In genomic region chr2:64784168-64785061, GRCh38 we compare ENCODE assay signal across 1 cellular context.
TF ChIP-seq lines count a peak whose summit lies in the region.

No MANE protein-coding gene starts in this region.

TF ChIP-seq in HepG2, 621 proteins besides CTCF, POLR2A, EP300 and RAD21 (continued from another document and continues in another):
- TF ChIP-seq RERE (CRISPR knock-in tag; IDR thresholded peaks at IDR 0.05; ENCODE audit: low read depth): no peak
- no peak for TF ChIP-seq EHMT2 (IDR thresholded peaks at IDR 0.05; ENCODE audit: borderline replicate concordance, low read depth, low read length)
- TF ChIP-seq GABPB1 (CRISPR knock-in tag; IDR thresholded peaks at IDR 0.05): peak; percentile 44; the same call in 1 of the 2 replicates
- TF ChIP-seq IKZF1 (IDR thresholded peaks at IDR 0.05): no peak
- no peak for TF ChIP-seq GTF3A (CRISPR knock-in tag; conservative IDR thresholded peaks at IDR 0.05)
- no peak for TF ChIP-seq ZNF281 (CRISPR knock-in tag; IDR thresholded peaks at IDR 0.05; ENCODE audit: borderline replicate concordance)
- TF ChIP-seq SMAD3 (CRISPR knock-in tag; IDR thresholded peaks at IDR 0.05): no peak
- TF ChIP-seq ZFP36 (IDR thresholded peaks at IDR 0.05; ENCODE audit: borderline replicate concordance, low read depth, low read length, partially characterized antibody): no peak
- peak; percentile 88 for TF ChIP-seq NR2F2 (IDR thresholded peaks at IDR 0.05; ENCODE audit: borderline replicate concordance, low read depth)
- TF ChIP-seq CSRNP1 (CRISPR knock-in tag; IDR thresholded peaks at IDR 0.05): peak; percentile 40; the same call in 1 of the 2 replicates
- TF ChIP-seq FOXP1 (IDR thresholded peaks at IDR 0.05): no peak
- peak; percentile 32; the same call in 1 of the 2 replicates for TF ChIP-seq FOXP1 (CRISPR knock-in tag; IDR thresholded peaks at IDR 0.05)
- TF ChIP-seq CBX5 (CRISPR knock-in tag; IDR thresholded peaks at IDR 0.05; ENCODE audit: borderline replicate concordance): peak; percentile 29; the same call in 1 of the 2 replicates
- TF ChIP-seq FOXJ3 (CRISPR knock-in tag; IDR thresholded peaks at IDR 0.05; ENCODE audit: borderline replicate concordance): peak; percentile 48; the same call in 1 of the 2 replicates
- 0 out of 2 replicates have a peak, but pooled peaks have one; percentile 50 for TF ChIP-seq ZHX1 (CRISPR knock-in tag; IDR thresholded peaks at IDR 0.05; ENCODE audit: low read depth)
- peak; percentile 66; the same call in 1 of the 2 replicates for TF ChIP-seq ZNF691 (CRISPR knock-in tag; IDR thresholded peaks at IDR 0.05; ENCODE audit: borderline replicate concordance, low read depth)
- no peak for TF ChIP-seq ZBTB14 (CRISPR knock-in tag; IDR thresholded peaks at IDR 0.05)
- peak; percentile 31; the same call in 1 of the 2 replicates for TF ChIP-seq ZNF644 (CRISPR knock-in tag; IDR thresholded peaks at IDR 0.05; ENCODE audit: low read depth)
- TF ChIP-seq RARG (CRISPR knock-in tag; IDR thresholded peaks at IDR 0.05; ENCODE audit: low read depth): no peak
- TF ChIP-seq SAFB2 (CRISPR knock-in tag; IDR thresholded peaks at IDR 0.05; ENCODE audit: borderline replicate concordance, low read depth): no peak
- 0 out of 2 replicates have a peak, but pooled peaks have one; percentile 73 for TF ChIP-seq SETDB1 (CRISPR knock-in tag; IDR thresholded peaks at IDR 0.05; ENCODE audit: borderline replicate concordance)
- TF ChIP-seq NFE2 (CRISPR knock-in tag; IDR thresholded peaks at IDR 0.05): no peak
- TF ChIP-seq ATF7 (IDR thresholded peaks at IDR 0.05): no peak
- no peak for TF ChIP-seq ATF7 (CRISPR knock-in tag; IDR thresholded peaks at IDR 0.05)
- peak; percentile 98 for TF ChIP-seq HNRNPL (IDR thresholded peaks at IDR 0.05; ENCODE audit: low read depth, low read length)
- TF ChIP-seq MTF2 (CRISPR knock-in tag; IDR thresholded peaks at IDR 0.05; ENCODE audit: borderline replicate concordance): peak; percentile 65; the same call in 1 of the 2 replicates
- TF ChIP-seq PLRG1 (conservative IDR thresholded peaks at IDR 0.05): no peak
- TF ChIP-seq NCOR1 (IDR thresholded peaks at IDR 0.05; ENCODE audit: borderline replicate concordance, low read length): peak; percentile 59; the same call in 1 of the 2 replicates
- peak; percentile 79 for TF ChIP-seq ARID5B (CRISPR knock-in tag; IDR thresholded peaks at IDR 0.05)
- TF ChIP-seq ZNF891 (CRISPR knock-in tag; IDR thresholded peaks at IDR 0.05): no peak
- no peak for TF ChIP-seq MTF1 (CRISPR knock-in tag; IDR thresholded peaks at IDR 0.05)
- no peak for TF ChIP-seq REST (IDR thresholded peaks at IDR 0.05; ENCODE audit: borderline replicate concordance in 1 of 2, low read depth in 1 of 2, low read length in 2 of 2)
- peak; percentile 85 for TF ChIP-seq NR2F6 (IDR thresholded peaks at IDR 0.05)
- peak; percentile 95 for TF ChIP-seq NR2F6 (CRISPR knock-in tag; IDR thresholded peaks at IDR 0.05)
- TF ChIP-seq PITX1 (CRISPR knock-in tag; IDR thresholded peaks at IDR 0.05): peak; percentile 59
- peak; percentile 30; the same call in 1 of the 2 replicates for TF ChIP-seq KLF12 (CRISPR knock-in tag; IDR thresholded peaks at IDR 0.05; ENCODE audit: borderline replicate concordance)
